In genomic region chr12:6469092-6469491, GRCh38 we compare ENCODE assay signal across 10 cellular contexts. TPM values are rescaled to one million over a fixed set of nuclear protein-coding genes. Genes with fewer than 3 reads are reported as not detected.
DNase-seq lines count a peak whose midpoint lies in the region; ATAC-seq, FAIRE-seq and TF ChIP-seq lines count a peak whose summit lies in the region.
"Had no signal": no experiment of that assay in that cellular context is flagged by ENCODE, and none has a peak within 500 bp of the region (broad histone marks: within the 10 kb centered on the region; RNA-seq: fewer than 3 reads in every experiment).

No MANE protein-coding gene starts in this region.

- H3K36me3 ChIP-seq in GM06990 (ENCODE audit: control insufficient read depth, insufficient read depth, low read length): peaks cover 21% of the 10 kb centered on the region
- H3K36me3 ChIP-seq in OCI-LY3 (replicated peaks; ENCODE audit: low read depth, low read length): peaks cover 16% of the 10 kb centered on the region

- FAIRE-seq in urothelium cell line (lab: Jason Lieb, UNC): no peak
- FAIRE-seq: bronchial epithelial cell had no signal

- no peak overlapping the region for H3K9ac ChIP-seq in OCI-LY3 (ENCODE audit: low read length)

- DNase-seq in GM06990 (ENCODE audit: extremely low read depth, insufficient read length) (no peak), progenitor cell of endocrine pancreas (ENCODE audit: low spot score, unreplicated experiment) (no peak), urothelium cell line (ENCODE audit: low spot score) (no peak), superior temporal gyrus (ENCODE audit: extremely low spot score) (no peak), NCI-H146 (lab: John Stamatoyannopoulos, UW) (no peak), inferior parietal cortex (ENCODE audit: extremely low spot score) (no peak)
- DNase-seq in effector memory CD8-positive, alpha-beta T cell: no peak
- DNase-seq: mucosa of descending colon had no signal

- ATAC-seq in effector memory CD8-positive, alpha-beta T cell (replicated peaks): no peak
- ATAC-seq: mucosa of descending colon had no signal

- H3K4me3 Mint-ChIP-seq in effector memory CD8-positive, alpha-beta T cell: peak overlapping the region; percentile 88 to 89
- peak overlapping the region; percentile 4 for H3K4me3 Mint-ChIP-seq in progenitor cell of endocrine pancreas (ENCODE audit: low read depth)

- peak overlapping the region; percentile 89 for H3K27ac Mint-ChIP-seq in effector memory CD8-positive, alpha-beta T cell
- no peak overlapping the region for H3K27ac Mint-ChIP-seq in progenitor cell of endocrine pancreas

- H3K27me3 ChIP-seq in GM06990 (replicated peaks; ENCODE audit: control insufficient read depth, insufficient read depth, low read length): no peaks in the 10 kb centered on the region
- 0 out of 2 replicates have a peak, but pooled peaks cover 3% of the 10 kb centered on the region for H3K27me3 ChIP-seq in OCI-LY3 (ENCODE audit: low read depth, low read length)

- no peaks in the 10 kb centered on the region for H3K79me2 ChIP-seq in OCI-LY3 (ENCODE audit: low read length)

- TF ChIP-seq CTCF in GM06990 (IDR thresholded peaks at IDR 0.05; ENCODE audit: insufficient read depth, low read length, poor library complexity, severe bottlenecking) (no peak), OCI-LY3 (IDR thresholded peaks at IDR 0.05; ENCODE audit: low read depth, low read length) (no peak), progenitor cell of endocrine pancreas (IDR thresholded peaks at IDR 0.05; ENCODE audit: unreplicated experiment) (no peak)

- peaks cover 6% of the 10 kb centered on the region; the same call in 1 of the 2 replicates for H4K20me1 ChIP-seq in OCI-LY3 (ENCODE audit: insufficient read depth, low read length)

- no peaks in the 10 kb centered on the region for H3K9me3 Mint-ChIP-seq in effector memory CD8-positive, alpha-beta T cell
- H3K9me3 Mint-ChIP-seq in progenitor cell of endocrine pancreas (ENCODE audit: low read depth): no peaks in the 10 kb centered on the region

- H3K36me3 Mint-ChIP-seq in effector memory CD8-positive, alpha-beta T cell (ENCODE audit: insufficient read depth): peaks cover 62% of the 10 kb centered on the region
- H3K36me3 Mint-ChIP-seq in progenitor cell of endocrine pancreas (ENCODE audit: insufficient read depth): peaks cover 3% of the 10 kb centered on the region

- H3K4me1 ChIP-seq in OCI-LY3 (ENCODE audit: low read length): peaks cover 12% of the 10 kb centered on the region; the same call in 1 of the 2 replicates

- H3K4me1 Mint-ChIP-seq in effector memory CD8-positive, alpha-beta T cell (ENCODE audit: low read depth in 2 of 2): peaks cover 53 to 55% of the 10 kb centered on the region in 2 donors
- peaks cover 7% of the 10 kb centered on the region for H3K4me1 Mint-ChIP-seq in progenitor cell of endocrine pancreas (ENCODE audit: low read depth)

- H3K4me2 ChIP-seq in OCI-LY3 (ENCODE audit: low read length): peak overlapping the region; percentile 74

- no peaks in the 10 kb centered on the region for H3K9me3 ChIP-seq in OCI-LY3 (ENCODE audit: insufficient read depth, low read length)
- H3K9me3 ChIP-seq: mucosa of descending colon had no signal

- H3K27ac ChIP-seq in OCI-LY3 (ENCODE audit: low read length): no peak overlapping the region

- no peak overlapping the region for H2AFZ ChIP-seq in OCI-LY3 (ENCODE audit: low read depth, low read length)

- peak overlapping the region; percentile 96 for H3K4me3 ChIP-seq in GM06990 (replicated peaks; ENCODE audit: low read depth, low read length)
- H3K4me3 ChIP-seq in OCI-LY3 (ENCODE audit: low read length): no peak overlapping the region
- H3K4me3 ChIP-seq: mucosa of descending colon had no signal

- no peaks in the 10 kb centered on the region for H3K27me3 Mint-ChIP-seq in effector memory CD8-positive, alpha-beta T cell
- peaks cover 43% of the 10 kb centered on the region for H3K27me3 Mint-ChIP-seq in progenitor cell of endocrine pancreas

RNA-seq across cellular contexts. Expression of gene VAMP1, which starts 1.4 kb away (rescaled TPM):
- total RNA-seq in progenitor cell of endocrine pancreas: 3.6 and 5.5 TPM in 2 replicates

RNA-seq across cellular contexts. Expression of gene TAPBPL, which starts 17.2 kb away (rescaled TPM):
- 2.4 TPM in 2 replicates for total RNA-seq in progenitor cell of endocrine pancreas

RNA-seq across cellular contexts. Expression of gene MRPL51, which starts 24.0 kb away (rescaled TPM):
- 279 and 297 TPM in 2 replicates for total RNA-seq in progenitor cell of endocrine pancreas

RNA-seq across cellular contexts. Expression of gene CD27, which starts 24.3 kb away (rescaled TPM):
- total RNA-seq in progenitor cell of endocrine pancreas: not detected in 2 replicates
- total RNA-seq: bronchial epithelial cell had no signal

RNA-seq across cellular contexts. Expression of gene NCAPD2, which starts 24.8 kb away (rescaled TPM):
- total RNA-seq in progenitor cell of endocrine pancreas: 97.4 and 99.1 TPM in 2 replicates
